ENCODE assay signal across 19 cellular contexts in the genomic region with DNA sequence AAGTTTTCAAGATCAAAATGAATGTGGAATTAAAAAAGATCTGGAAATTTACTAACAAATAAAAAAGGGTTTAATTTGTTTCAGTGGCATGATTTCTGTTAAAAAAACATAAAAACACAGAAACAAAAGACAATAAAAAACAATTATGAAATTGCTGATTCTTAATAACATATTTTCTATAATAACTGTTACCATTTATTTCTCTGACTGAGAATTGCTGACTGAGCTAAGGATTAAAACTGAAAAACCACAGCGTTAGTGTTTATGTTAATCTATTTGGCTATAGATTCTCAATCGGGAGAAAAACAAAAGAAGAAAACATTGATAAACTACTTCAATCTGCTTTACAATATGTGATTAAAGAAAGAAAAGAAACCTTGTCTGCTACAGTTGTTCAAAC.
DNase-seq lines count a peak whose midpoint lies in the region; ATAC-seq and TF ChIP-seq lines count a peak whose summit lies in the region.
"Had no signal": no experiment of that assay in that cellular context is flagged by ENCODE, and none has a peak within 500 bp of the region (broad histone marks: within the 10 kb centered on the region; RNA-seq: fewer than 3 reads in every experiment).

No MANE protein-coding gene starts in this region.

- peak overlapping the region; percentile 74 for H3K27ac Mint-ChIP-seq in nephron progenitor cell
- no peak overlapping the region for H3K27ac Mint-ChIP-seq in CD8-positive, alpha-beta memory T cell
- H3K27ac Mint-ChIP-seq: B cell; CD8-positive, alpha-beta T cell; IgD-negative memory B cell had no signal

- H3K4me1 Mint-ChIP-seq in nephron progenitor cell = peaks cover 64% of the 10 kb centered on the region
- H3K4me1 Mint-ChIP-seq in CD8-positive, alpha-beta memory T cell = no peaks in the 10 kb centered on the region
- H3K4me1 Mint-ChIP-seq: B cell, IgD-negative memory B cell had no signal

- H3K27ac ChIP-seq in right atrium auricular region (peak overlapping the region; percentile 19 to 28), heart left ventricle (no peak overlapping the region), OCI-LY3 (ENCODE audit: low read length) (no peak overlapping the region), brain microvascular endothelial cell (no peak overlapping the region), Peyer's patch (no peak overlapping the region)
- no peak overlapping the region for H3K27ac ChIP-seq in CD8-positive, alpha-beta memory T cell (ENCODE audit: low read depth, low read length)
- H3K27ac ChIP-seq: BLaER1 treated with 17β-estradiol and CSF1 and Interleukin-3, amounts not matched to agents 10 nM and 100 nM; GM23248; HL-60 had no signal

- TF ChIP-seq CTCF in right atrium auricular region (IDR thresholded peaks at IDR 0.05) = no peak
- no peak for TF ChIP-seq CTCF in heart left ventricle (IDR thresholded peaks at IDR 0.05)
- TF ChIP-seq CTCF in OCI-LY3 (IDR thresholded peaks at IDR 0.05; ENCODE audit: low read depth, low read length) = no peak
- no peak for TF ChIP-seq CTCF in nephron progenitor cell (IDR thresholded peaks at IDR 0.05)
- TF ChIP-seq CTCF in brain microvascular endothelial cell (IDR thresholded peaks at IDR 0.05; ENCODE audit: low read depth, low read length, missing control alignments) = no peak
- TF ChIP-seq CTCF in Peyer's patch (IDR thresholded peaks at IDR 0.05) = no peak

- intact Hi-C loops in heart left ventricle (cut with DNase I) = no loop called here

- H3K4me2 ChIP-seq in OCI-LY3 (ENCODE audit: low read length) = peak overlapping the region; percentile 6; the same call in 1 of the 2 replicates
- H3K4me2 ChIP-seq: BLaER1 treated with 17β-estradiol and CSF1 and Interleukin-3, amounts not matched to agents 10 nM and 100 nM had no signal

- H3K27me3 Mint-ChIP-seq in nephron progenitor cell (ENCODE audit: low read depth, poor library complexity) = no peaks in the 10 kb centered on the region
- H3K27me3 Mint-ChIP-seq in CD8-positive, alpha-beta memory T cell = peaks cover 3% of the 10 kb centered on the region in 2 donors
- H3K27me3 Mint-ChIP-seq: B cell, IgD-negative memory B cell had no signal

- H2AFZ ChIP-seq in OCI-LY3 (ENCODE audit: low read depth, low read length) = no peak overlapping the region
- H2AFZ ChIP-seq: GM23248 had no signal

- H3K4me3 Mint-ChIP-seq in nephron progenitor cell = peak overlapping the region; percentile 44
- no peak overlapping the region for H3K4me3 Mint-ChIP-seq in CD8-positive, alpha-beta memory T cell
- H3K4me3 Mint-ChIP-seq: B cell; CD8-positive, alpha-beta T cell; IgD-negative memory B cell had no signal

- in situ Hi-C loops in brain microvascular endothelial cell (cut with HindIII; ENCODE audit: low pct_ligation_motif_present, low sequenced_read_pairs) = no loop called here

- CTCF ChIA-PET in CD8-positive, alpha-beta memory T cell (lab: Charles Lee) = no interaction called here

- no peak for ATAC-seq in heart left ventricle
- ATAC-seq: CD8-positive, alpha-beta T cell had no signal

- TF ChIP-seq POLR2A in heart left ventricle (IDR thresholded peaks at IDR 0.05) (no peak), Peyer's patch (IDR thresholded peaks at IDR 0.05) (no peak)

- WGBS in heart left ventricle, 4 donors = 72 to 83% (median 78%) methylated on average over 2 of the region's 2 CpGs

- H3K27me3 ChIP-seq in right atrium auricular region = no peaks in the 10 kb centered on the region
- no peaks in the 10 kb centered on the region for H3K27me3 ChIP-seq in heart left ventricle
- H3K27me3 ChIP-seq in OCI-LY3 (ENCODE audit: low read depth, low read length) = no peaks in the 10 kb centered on the region
- H3K27me3 ChIP-seq in brain microvascular endothelial cell (replicated peaks) = no peaks in the 10 kb centered on the region
- H3K27me3 ChIP-seq in Peyer's patch = no peaks in the 10 kb centered on the region
- no peaks in the 10 kb centered on the region for H3K27me3 ChIP-seq in CD8-positive, alpha-beta memory T cell (ENCODE audit: insufficient read depth, low read length, poor library complexity, severe bottlenecking)
- H3K27me3 ChIP-seq: BLaER1 treated with 17β-estradiol and CSF1 and Interleukin-3, amounts not matched to agents 10 nM and 100 nM had no signal

- no peaks in the 10 kb centered on the region for H3K9me3 Mint-ChIP-seq in nephron progenitor cell
- no peaks in the 10 kb centered on the region for H3K9me3 Mint-ChIP-seq in CD8-positive, alpha-beta memory T cell
- H3K9me3 Mint-ChIP-seq: CD8-positive, alpha-beta T cell; IgD-negative memory B cell had no signal

- no peaks in the 10 kb centered on the region for H4K20me1 ChIP-seq in OCI-LY3 (ENCODE audit: insufficient read depth, low read length)
- H4K20me1 ChIP-seq: BLaER1 treated with 17β-estradiol and CSF1 and Interleukin-3, amounts not matched to agents 10 nM and 100 nM had no signal

- DNase-seq in right atrium auricular region (ENCODE audit: low spot score) = no peak
- DNase-seq in heart left ventricle = no peak
- DNase-seq in nephron progenitor cell = no peak
- no peak for DNase-seq in brain microvascular endothelial cell
- no peak for DNase-seq in Peyer's patch
- DNase-seq in CD8-positive, alpha-beta memory T cell = no peak
- DNase-seq: 8988T; CD8-positive, alpha-beta T cell; DMS 273 treated with DMSO at 0.1 percent for 48 hours; DMS53; DND-41; EL; GM23248; HCEC 1CT had no signal

- no peak overlapping the region for H3K9ac ChIP-seq in OCI-LY3 (ENCODE audit: low read length)
- H3K9ac ChIP-seq: BLaER1 treated with 17β-estradiol and CSF1 and Interleukin-3, amounts not matched to agents 10 nM and 100 nM; GM23248 had no signal

- H3K79me2 ChIP-seq in OCI-LY3 (ENCODE audit: low read length) = no peaks in the 10 kb centered on the region

- H3K36me3 ChIP-seq in right atrium auricular region = no peaks in the 10 kb centered on the region
- no peaks in the 10 kb centered on the region for H3K36me3 ChIP-seq in heart left ventricle
- no peaks in the 10 kb centered on the region for H3K36me3 ChIP-seq in OCI-LY3 (replicated peaks; ENCODE audit: low read depth, low read length)
- H3K36me3 ChIP-seq in brain microvascular endothelial cell (replicated peaks) = no peaks in the 10 kb centered on the region
- H3K36me3 ChIP-seq in Peyer's patch = no peaks in the 10 kb centered on the region
- no peaks in the 10 kb centered on the region for H3K36me3 ChIP-seq in CD8-positive, alpha-beta memory T cell (ENCODE audit: insufficient read depth, low read length)
- H3K36me3 ChIP-seq: BLaER1 treated with 17β-estradiol and CSF1 and Interleukin-3, amounts not matched to agents 10 nM and 100 nM had no signal

- no peaks in the 10 kb centered on the region for H3K36me3 Mint-ChIP-seq in nephron progenitor cell (ENCODE audit: low read depth)
- H3K36me3 Mint-ChIP-seq in CD8-positive, alpha-beta memory T cell = no peaks in the 10 kb centered on the region
- H3K36me3 Mint-ChIP-seq: CD8-positive, alpha-beta T cell had no signal

- peaks cover 0 to 10% of the 10 kb centered on the region in 2 donors for H3K4me1 ChIP-seq in right atrium auricular region
- peaks cover 0 to 2% (median 0%) of the 10 kb centered on the region in 12 donors for H3K4me1 ChIP-seq in heart left ventricle
- H3K4me1 ChIP-seq in OCI-LY3 (ENCODE audit: low read length) = no peaks in the 10 kb centered on the region
- no peaks in the 10 kb centered on the region for H3K4me1 ChIP-seq in Peyer's patch
- H3K4me1 ChIP-seq in CD8-positive, alpha-beta memory T cell (ENCODE audit: insufficient read depth, low read length) = no peaks in the 10 kb centered on the region
- H3K4me1 ChIP-seq: BLaER1 treated with 17β-estradiol and CSF1 and Interleukin-3, amounts not matched to agents 10 nM and 100 nM had no signal

- no peak overlapping the region for H3K4me3 ChIP-seq in right atrium auricular region
- no peak overlapping the region for H3K4me3 ChIP-seq in heart left ventricle
- no peak overlapping the region for H3K4me3 ChIP-seq in OCI-LY3 (ENCODE audit: low read length)
- no peak overlapping the region for H3K4me3 ChIP-seq in brain microvascular endothelial cell (ENCODE audit: low read depth, low read length)
- H3K4me3 ChIP-seq in Peyer's patch = no peak overlapping the region
- no peak overlapping the region for H3K4me3 ChIP-seq in CD8-positive, alpha-beta memory T cell (ENCODE audit: low read length)
- H3K4me3 ChIP-seq: BLaER1 treated with 17β-estradiol and CSF1 and Interleukin-3, amounts not matched to agents 10 nM and 100 nM; GM23248 had no signal

- H3K9me3 ChIP-seq in right atrium auricular region (no peaks in the 10 kb centered on the region), heart left ventricle (no peaks in the 10 kb centered on the region), OCI-LY3 (ENCODE audit: insufficient read depth, low read length) (no peaks in the 10 kb centered on the region), Peyer's patch (no peaks in the 10 kb centered on the region)
- no peaks in the 10 kb centered on the region for H3K9me3 ChIP-seq in CD8-positive, alpha-beta memory T cell (ENCODE audit: low read length)
- H3K9me3 ChIP-seq: BLaER1 treated with 17β-estradiol and CSF1 and Interleukin-3, amounts not matched to agents 10 nM and 100 nM had no signal

- POLR2A ChIA-PET in CD8-positive, alpha-beta memory T cell (lab: Charles Lee) = no interaction called here

Comparison
In these comparisons a context has a peak if more than half of its experiments do, and no peak if none do; other contexts are left out.
1. H3K27ac ChIP-seq: peak in right atrium auricular region (2 of 2); none in heart left ventricle (0 of 12), OCI-LY3 (single experiment), brain microvascular endothelial cell (single experiment), Peyer's patch (0 of 4) and CD8-positive, alpha-beta memory T cell (single experiment).